ENCODE assay signal across 14 cellular contexts in the genomic region with DNA sequence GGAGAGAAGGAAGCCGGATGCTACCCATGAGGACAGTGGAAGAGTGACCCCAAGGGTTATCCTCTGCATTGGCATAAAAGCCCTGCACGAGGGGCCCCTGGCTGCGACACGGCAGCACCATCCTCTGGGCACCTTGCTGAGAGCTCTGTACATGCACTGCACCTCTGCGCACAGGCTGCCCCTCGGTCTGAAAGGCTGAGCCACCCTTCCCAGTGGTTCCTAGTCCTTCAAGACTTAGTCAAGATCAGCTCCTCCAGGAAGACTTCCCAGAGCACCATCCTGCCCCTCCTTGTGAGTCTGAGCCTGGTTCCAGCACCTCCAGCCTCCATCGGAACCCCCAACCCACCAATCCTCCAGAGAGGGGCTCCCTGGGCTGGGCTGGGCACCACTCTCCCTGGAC. TPM values are rescaled to one million over a fixed set of nuclear protein-coding genes. Genes with fewer than 3 reads are reported as not detected.
DNase-seq lines count a peak whose midpoint lies in the region; ATAC-seq and TF ChIP-seq lines count a peak whose summit lies in the region.
"Had no signal": no experiment of that assay in that cellular context is flagged by ENCODE, and none has a peak within 500 bp of the region (broad histone marks: within the 10 kb centered on the region; RNA-seq: fewer than 3 reads in every experiment).

No MANE protein-coding gene starts in this region.

- no peak overlapping the region for H3K18ac ChIP-seq in neuronal stem cell (ENCODE audit: low read length)

- no peak overlapping the region for H3K4me3 ChIP-seq in neuronal stem cell (ENCODE audit: low read length in 2 of 2)
- H3K4me3 ChIP-seq in vagina: no peak overlapping the region
- H3K4me3 ChIP-seq: A549 had no signal

- H3K36me3 Mint-ChIP-seq in HFFc6 (ENCODE audit: low read depth): no peaks in the 10 kb centered on the region
- H3K36me3 Mint-ChIP-seq in chondrocyte (ENCODE audit: low read depth): no peaks in the 10 kb centered on the region
- H3K36me3 Mint-ChIP-seq: CD8-positive, alpha-beta memory T cell had no signal

- no peak overlapping the region for H4K8ac ChIP-seq in neuronal stem cell (ENCODE audit: low read depth, low read length)

- H2AFZ ChIP-seq in neuronal stem cell (ENCODE audit: low read length): no peak overlapping the region

- H3K9me3 ChIP-seq in neuronal stem cell (replicated peaks in 1 of 2; ENCODE audit: control insufficient read depth in 2 of 2, insufficient read depth in 1 of 2, low read depth in 1 of 2, low read length in 2 of 2): no peaks in the 10 kb centered on the region
- H3K9me3 ChIP-seq in vagina: no peaks in the 10 kb centered on the region
- H3K9me3 ChIP-seq: A549, Caco-2 had no signal

- no peak overlapping the region for H3K4me2 ChIP-seq in neuronal stem cell (ENCODE audit: insufficient read depth, low read length, poor library complexity, severe bottlenecking)
- H3K4me2 ChIP-seq: A549 had no signal

- no peak overlapping the region for H3K27ac Mint-ChIP-seq in HFFc6
- no peak overlapping the region for H3K27ac Mint-ChIP-seq in chondrocyte (ENCODE audit: unreplicated experiment)
- H3K27ac Mint-ChIP-seq: CD8-positive, alpha-beta memory T cell; H9 had no signal

- no peak overlapping the region for H3K23ac ChIP-seq in neuronal stem cell (ENCODE audit: low read depth, low read length, poor library complexity)

- H3K4me1 ChIP-seq in neuronal stem cell (ENCODE audit: control insufficient read depth in 2 of 2, insufficient read depth in 1 of 2, low read depth in 1 of 2, low read length in 2 of 2) (peaks cover 0 to 4% of the 10 kb centered on the region in 2 donors), vagina (peaks cover 15% of the 10 kb centered on the region)
- H3K4me1 ChIP-seq: A549, Caco-2 had no signal

- peaks cover 0 to 35% (median 0%) of the 10 kb centered on the region in 3 experiments for H3K27me3 ChIP-seq in neuronal stem cell (ENCODE audit: control insufficient read depth in 3 of 3, insufficient read depth in 3 of 3, low read depth in 1 of 3, low read length in 3 of 3)
- no peaks in the 10 kb centered on the region for H3K27me3 ChIP-seq in vagina

- H2BK15ac ChIP-seq in neuronal stem cell (ENCODE audit: low read length): no peak overlapping the region

- H3K9me3 Mint-ChIP-seq in HFFc6 (no peaks in the 10 kb centered on the region), chondrocyte (ENCODE audit: low read depth) (no peaks in the 10 kb centered on the region)
- H3K9me3 Mint-ChIP-seq: CD8-positive, alpha-beta memory T cell; H9 had no signal

- no peak overlapping the region for H3K27ac ChIP-seq in neuronal stem cell (replicated peaks; ENCODE audit: low read length)
- H3K27ac ChIP-seq in vagina: peak overlapping the region; percentile 5
- H3K27ac ChIP-seq: A549 had no signal

- H4K91ac ChIP-seq in neuronal stem cell (ENCODE audit: low read depth, low read length, poor library complexity): no peak overlapping the region

- H3K4me3 Mint-ChIP-seq in HFFc6 (peak overlapping the region; percentile 45), chondrocyte (ENCODE audit: unreplicated experiment) (no peak overlapping the region)
- H3K4me3 Mint-ChIP-seq: CD8-positive, alpha-beta memory T cell; H9 had no signal

- intact Hi-C loops in vagina (cut with DNase I): no loop called here

- H2BK12ac ChIP-seq in neuronal stem cell (ENCODE audit: low read length): no peak overlapping the region

- WGBS in neuronal stem cell (ENCODE audit: extremely low coverage in 2 of 2, insufficient read length in 2 of 2, insufficient replicate concordance in 1 of 2), 2 donors: no CpG with 5 or more reads among the region's 7 CpGs

- H3K27me3 Mint-ChIP-seq in HFFc6 (ENCODE audit: insufficient read depth): peaks cover 30% of the 10 kb centered on the region
- peaks cover 63% of the 10 kb centered on the region for H3K27me3 Mint-ChIP-seq in chondrocyte (ENCODE audit: low read depth)

- no peak for DNase-seq in HFFc6
- peak; percentile 58 for DNase-seq in chondrocyte (ENCODE audit: low spot score)
- DNase-seq in neuronal stem cell (ENCODE audit: low spot score): no peak
- no peak for DNase-seq in vagina (ENCODE audit: extremely low spot score in 2 of 2)
- DNase-seq in NCI-H446 treated with DMSO at 0.1 percent for 48 hours (lab: John Stamatoyannopoulos, UW): no peak
- DNase-seq: Caco-2; CD8-positive, alpha-beta memory T cell; DND-41; GDM1; GOT3; H9 had no signal

- no peak overlapping the region for H3K14ac ChIP-seq in neuronal stem cell (ENCODE audit: low read length)

- H3K79me1 ChIP-seq in neuronal stem cell (ENCODE audit: low read depth, low read length): no peaks in the 10 kb centered on the region

- no peak overlapping the region for H2BK120ac ChIP-seq in neuronal stem cell (ENCODE audit: low read depth, low read length)

- H2BK5ac ChIP-seq in neuronal stem cell (ENCODE audit: low read length): no peak overlapping the region

- H3K4me1 Mint-ChIP-seq in HFFc6 (ENCODE audit: low read depth) (peaks cover 22% of the 10 kb centered on the region), chondrocyte (ENCODE audit: low read depth) (peaks cover 9% of the 10 kb centered on the region)
- H3K4me1 Mint-ChIP-seq: CD8-positive, alpha-beta memory T cell had no signal

- ATAC-seq in HG02840 (IDR thresholded peaks at IDR 0.05; ENCODE audit: low FRiP score, unreplicated experiment): no peak
- ATAC-seq: A549 had no signal

- no peaks in the 10 kb centered on the region for H3K36me3 ChIP-seq in neuronal stem cell (replicated peaks in 1 of 2; ENCODE audit: control insufficient read depth in 2 of 2, insufficient read depth in 2 of 2, low read length in 2 of 2)
- no peaks in the 10 kb centered on the region for H3K36me3 ChIP-seq in vagina

- TF ChIP-seq CTCF in HFFc6 (IDR thresholded peaks at IDR 0.05) (no peak), chondrocyte (IDR thresholded peaks at IDR 0.05) (no peak), vagina (IDR thresholded peaks at IDR 0.05) (no peak)

- H2AK5ac ChIP-seq in neuronal stem cell (ENCODE audit: low read depth, low read length): no peak overlapping the region

- TF ChIP-seq POLR2A in vagina (IDR thresholded peaks at IDR 0.05): no peak

- peak overlapping the region; percentile 54 for H3K4ac ChIP-seq in neuronal stem cell (ENCODE audit: low read length)

- no peak overlapping the region for H3K9ac ChIP-seq in neuronal stem cell (ENCODE audit: low read depth, low read length, poor library complexity)

RNA-seq across cellular contexts. Expression of gene CNPY1, which starts 37.9 kb away (rescaled TPM):
- not detected for total RNA-seq in HFFc6 (2021; fragmentation: NEBNext Ultra II Directional; extraction: Animal tissue kit (Norgen Biotek cat#: 25700))
- total RNA-seq in chondrocyte (not detected in 3 replicates), vagina (not detected)
- polyA plus RNA-seq in neuronal stem cell (2013, experiment 1 of 2): not detected
- polyA plus RNA-seq in neuronal stem cell (2013, experiment 2 of 2): not detected
- total RNA-seq: Caco-2; CD8-positive, alpha-beta memory T cell; H9 had no signal
- polyA plus RNA-seq: A549; BJ; CD8-positive, alpha-beta memory T cell had no signal
